In the genomic region with DNA sequence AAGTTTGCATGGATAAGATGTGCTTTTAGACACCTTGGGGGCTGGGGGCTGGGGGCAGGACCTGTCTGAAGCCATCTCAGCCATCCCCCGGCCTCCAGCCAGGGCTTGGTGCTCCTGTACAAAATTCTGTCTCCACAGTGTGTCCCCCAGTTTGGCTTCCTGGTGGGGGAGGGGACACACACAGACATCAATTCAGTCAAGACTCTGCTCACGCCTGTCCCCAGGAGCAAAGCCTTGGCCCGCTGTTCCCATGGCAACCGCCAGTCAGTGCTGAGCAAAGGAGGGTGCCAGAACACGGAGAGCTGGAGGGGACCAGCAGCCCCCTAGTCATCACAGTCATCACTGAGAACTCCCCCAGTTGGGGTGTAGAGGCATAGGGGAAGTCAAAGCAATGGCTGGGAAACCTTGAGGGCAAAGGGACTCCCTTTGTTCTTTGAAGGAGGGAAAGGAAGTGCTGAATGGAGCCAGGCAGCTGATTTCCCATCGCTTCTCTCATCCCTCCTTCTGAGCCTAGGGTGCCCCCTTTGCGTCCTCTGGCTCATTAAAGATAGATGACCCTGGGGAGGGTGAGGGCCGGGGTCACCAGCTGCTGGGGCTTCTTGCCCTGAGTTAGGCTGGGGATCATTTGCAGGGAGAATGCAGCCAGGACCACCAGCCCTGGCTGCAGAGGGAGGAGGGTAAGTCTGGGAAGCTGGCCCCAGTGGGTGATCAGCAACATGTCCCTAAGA, we compare ENCODE assay signal across 20 cellular contexts.
DNase-seq lines count a peak whose midpoint lies in the region; ATAC-seq and TF ChIP-seq lines count a peak whose summit lies in the region.
"Had no signal": no experiment of that assay in that cellular context is flagged by ENCODE, and none has a peak within 500 bp of the region (broad histone marks: within the 10 kb centered on the region; RNA-seq: fewer than 3 reads in every experiment).

No MANE protein-coding gene starts in this region.

- 64 to 68% methylated on average over 8 of the region's 8 CpGs for WGBS in tibial nerve, 2 donors

- DNase-seq in HFFc6 (no peak), chondrocyte (ENCODE audit: low spot score) (no peak), mesothelial cell of epicardium (ENCODE audit: low spot score in 2 of 2, unreplicated experiment in 2 of 2) (no peak), Kasumi-1 (lab: John Stamatoyannopoulos, UW) (no peak), amniotic stem cell (lab: John Stamatoyannopoulos, UW) (no peak), tibial nerve (ENCODE audit: low spot score in 2 of 2) (no peak)
- DNase-seq: activated CD4-positive, alpha-beta T cell treated with anti-CD3 and anti-CD28 coated beads, Interleukin-2, amount 50 U/mL, for 4 hours; activated gamma-delta T cell; Caco-2; effector CD4-positive, alpha-beta T cell; EL; NCI-H1694; SHP77 treated with DMSO at 0.1 percent for 48 hours had no signal

- H3K4me3 ChIP-seq in BLaER1 (no peak overlapping the region), tibial nerve (no peak overlapping the region)
- H3K4me3 ChIP-seq: adrenal gland, esophagus muscularis mucosa had no signal

- H3K36me3 Mint-ChIP-seq in HFFc6 (ENCODE audit: low read depth) (peaks cover 10% of the 10 kb centered on the region), chondrocyte (ENCODE audit: low read depth) (no peaks in the 10 kb centered on the region), mesothelial cell of epicardium (no peaks in the 10 kb centered on the region)
- H3K36me3 Mint-ChIP-seq: type B pancreatic cell had no signal

- H3K9me3 ChIP-seq in BLaER1: 0 out of 2 replicates have a peak, but pooled peaks cover 7% of the 10 kb centered on the region
- no peaks in the 10 kb centered on the region for H3K9me3 ChIP-seq in tibial nerve
- H3K9me3 ChIP-seq: adrenal gland, Caco-2, esophagus muscularis mucosa had no signal

- H3K27ac ChIP-seq in BLaER1 (no peak overlapping the region), tibial nerve (no peak overlapping the region)
- H3K27ac ChIP-seq: esophagus muscularis mucosa, parathyroid adenoma had no signal

- H3K27me3 ChIP-seq in BLaER1: no peaks in the 10 kb centered on the region
- H3K27me3 ChIP-seq in tibial nerve: no peaks in the 10 kb centered on the region
- H3K27me3 ChIP-seq: adrenal gland, esophagus muscularis mucosa had no signal

- no peak for ATAC-seq in GM18907 (IDR thresholded peaks at IDR 0.05; ENCODE audit: unreplicated experiment)

- H4K20me1 ChIP-seq in BLaER1: peaks cover 95% of the 10 kb centered on the region

- H3K36me3 ChIP-seq in BLaER1 (peaks cover 42% of the 10 kb centered on the region), tibial nerve (no peaks in the 10 kb centered on the region)
- H3K36me3 ChIP-seq: adrenal gland, esophagus muscularis mucosa had no signal

- no peak for TF ChIP-seq POLR2A in tibial nerve (IDR thresholded peaks at IDR 0.05)

- TF ChIP-seq EP300 in tibial nerve (IDR thresholded peaks at IDR 0.05): no peak

- peaks cover 2% of the 10 kb centered on the region for H3K27me3 Mint-ChIP-seq in HFFc6 (ENCODE audit: insufficient read depth)
- H3K27me3 Mint-ChIP-seq in chondrocyte (ENCODE audit: low read depth): no peaks in the 10 kb centered on the region
- no peaks in the 10 kb centered on the region for H3K27me3 Mint-ChIP-seq in mesothelial cell of epicardium (ENCODE audit: low read depth)
- H3K27me3 Mint-ChIP-seq: stimulated activated naive CD8-positive, alpha-beta T cell treated with anti-CD3 and anti-CD28 coated beads, Interleukin-15, Interleukin-2, amounts not matched to agents 100 ng/mL and 50 ng/mL, for 24 hours; type B pancreatic cell had no signal

- no peaks in the 10 kb centered on the region for H3K4me1 Mint-ChIP-seq in HFFc6 (ENCODE audit: low read depth)
- H3K4me1 Mint-ChIP-seq in chondrocyte (ENCODE audit: low read depth): peaks cover 38% of the 10 kb centered on the region
- H3K4me1 Mint-ChIP-seq in mesothelial cell of epicardium: peaks cover 27% of the 10 kb centered on the region

- H3K9me3 Mint-ChIP-seq in HFFc6 (no peaks in the 10 kb centered on the region), chondrocyte (ENCODE audit: low read depth) (no peaks in the 10 kb centered on the region), mesothelial cell of epicardium (no peaks in the 10 kb centered on the region)
- H3K9me3 Mint-ChIP-seq: stimulated activated naive CD8-positive, alpha-beta T cell treated with anti-CD3 and anti-CD28 coated beads, Interleukin-15, Interleukin-2, amounts not matched to agents 100 ng/mL and 50 ng/mL, for 24 hours; type B pancreatic cell had no signal

- no peak overlapping the region for H3K9ac ChIP-seq in BLaER1
- H3K9ac ChIP-seq: parathyroid adenoma had no signal

- H3K4me1 ChIP-seq in BLaER1 (peaks cover 37% of the 10 kb centered on the region), tibial nerve (peaks cover 0 to 39% (median 17%) of the 10 kb centered on the region in 4 donors)
- H3K4me1 ChIP-seq: Caco-2, parathyroid adenoma had no signal

- TF ChIP-seq CTCF in HFFc6 (IDR thresholded peaks at IDR 0.05) (no peak), chondrocyte (IDR thresholded peaks at IDR 0.05) (no peak), mesothelial cell of epicardium (IDR thresholded peaks at IDR 0.05; ENCODE audit: unreplicated experiment) (no peak), tibial nerve (IDR thresholded peaks at IDR 0.05) (no peak)

- H3K4me3 Mint-ChIP-seq in HFFc6 (no peak overlapping the region), chondrocyte (ENCODE audit: unreplicated experiment) (no peak overlapping the region), mesothelial cell of epicardium (no peak overlapping the region)
- H3K4me3 Mint-ChIP-seq: stimulated activated naive CD8-positive, alpha-beta T cell treated with anti-CD3 and anti-CD28 coated beads, Interleukin-15, Interleukin-2, amounts not matched to agents 100 ng/mL and 50 ng/mL, for 24 hours; type B pancreatic cell had no signal

- peak overlapping the region; percentile 95 for H3K27ac Mint-ChIP-seq in HFFc6
- H3K27ac Mint-ChIP-seq in chondrocyte (ENCODE audit: unreplicated experiment): peak overlapping the region; percentile 25
- H3K27ac Mint-ChIP-seq in mesothelial cell of epicardium: peak overlapping the region; percentile 51
- H3K27ac Mint-ChIP-seq: stimulated activated naive CD8-positive, alpha-beta T cell treated with anti-CD3 and anti-CD28 coated beads, Interleukin-15, Interleukin-2, amounts not matched to agents 100 ng/mL and 50 ng/mL, for 24 hours; type B pancreatic cell had no signal

- H3K4me2 ChIP-seq in BLaER1: peak overlapping the region; percentile 20

Comparison
In these comparisons a context has a peak if more than half of its experiments do, and no peak if none do; other contexts are left out.
1. H3K27ac Mint-ChIP-seq: peak in every context shown above with its lines; median percentile 95 in HFFc6; 51 in mesothelial cell of epicardium; 25 in chondrocyte.